In genomic region chr5:143413964-143414669, GRCh38 we compare ENCODE assay signal across 9 cellular contexts. TPM values are rescaled to one million over a fixed set of nuclear protein-coding genes. Genes with fewer than 3 reads are reported as not detected.
DNase-seq lines count a peak whose midpoint lies in the region; ATAC-seq lines count a peak whose summit lies in the region.
"Had no signal": no experiment of that assay in that cellular context is flagged by ENCODE, and none has a peak within 500 bp of the region (broad histone marks: within the 10 kb centered on the region; RNA-seq: fewer than 3 reads in every experiment).

No MANE protein-coding gene starts in this region.

- peaks cover 0 to 4% of the 10 kb centered on the region in 2 donors for H3K27me3 Mint-ChIP-seq in CD8-positive, alpha-beta memory T cell

- no peak overlapping the region for H3K27ac ChIP-seq in CD8-positive, alpha-beta memory T cell (ENCODE audit: low read depth, low read length)

- H3K4me1 ChIP-seq in CD8-positive, alpha-beta memory T cell (ENCODE audit: insufficient read depth, low read length), result no peaks in the 10 kb centered on the region

- H3K27me3 ChIP-seq in CD8-positive, alpha-beta memory T cell (ENCODE audit: insufficient read depth, low read length, poor library complexity, severe bottlenecking), result peaks cover 4% of the 10 kb centered on the region

- no peaks in the 10 kb centered on the region for H3K9me3 Mint-ChIP-seq in CD8-positive, alpha-beta memory T cell

- H3K4me3 Mint-ChIP-seq in CD8-positive, alpha-beta memory T cell, result peak overlapping the region in 3 of 7 donors; percentile 23 to 59 (median 46)

- no peaks in the 10 kb centered on the region for H3K36me3 ChIP-seq in CD8-positive, alpha-beta memory T cell (ENCODE audit: insufficient read depth, low read length)

- intact Hi-C loops in head of caudate nucleus (cut with DNase I), result no loop called here

- peaks cover 31 to 75% (median 53%) of the 10 kb centered on the region in 3 donors for H3K4me1 Mint-ChIP-seq in CD8-positive, alpha-beta memory T cell

- ATAC-seq in GM18520 (IDR thresholded peaks at IDR 0.05; ENCODE audit: unreplicated experiment), result peak; percentile 40
- ATAC-seq in GM21390 (IDR thresholded peaks at IDR 0.05; ENCODE audit: unreplicated experiment), result peak; percentile 69
- ATAC-seq in HG03280 (IDR thresholded peaks at IDR 0.05; ENCODE audit: unreplicated experiment), result peak; percentile 59

- no peak overlapping the region for H3K4me3 ChIP-seq in CD8-positive, alpha-beta memory T cell (ENCODE audit: low read length)

- no peaks in the 10 kb centered on the region for H3K9me3 ChIP-seq in CD8-positive, alpha-beta memory T cell (ENCODE audit: low read length)

- CTCF ChIA-PET in CD8-positive, alpha-beta memory T cell (lab: Charles Lee), result interaction anchor here (1.4 to 2.7 kb wide), 2 partner anchors 10 to 20 kb away, joined by 5 to 16 read pairs; partner anchors contain the start of gene NR3C1

- peaks cover 1 to 4% (median 1%) of the 10 kb centered on the region in 3 donors for H3K36me3 Mint-ChIP-seq in CD8-positive, alpha-beta memory T cell

- DNase-seq in cerebellar cortex (ENCODE audit: low spot score), result peak; percentile 24
- no peak for DNase-seq in head of caudate nucleus
- DNase-seq in CD8-positive, alpha-beta memory T cell, result no peak
- no peak for DNase-seq in cerebellar nuclear complex (lab: John Stamatoyannopoulos, UW)
- no peak for DNase-seq in DMS53 (lab: John Stamatoyannopoulos, UW)
- DNase-seq: OCI-M1 had no signal

- H3K27ac Mint-ChIP-seq in CD8-positive, alpha-beta memory T cell, result peak overlapping the region in 4 of 8 donors; percentile 26 to 88 (median 46)

- POLR2A ChIA-PET in CD8-positive, alpha-beta memory T cell (lab: Charles Lee), result interaction anchor here (1.7 to 2.6 kb wide), 3 partner anchors 10 to 20 kb away, joined by 4 to 24 read pairs (median 7); partner anchors contain the start of gene NR3C1

RNA-seq across cellular contexts. Expression of gene NR3C1, which starts 10.6 kb away (rescaled TPM):
- total RNA-seq in CD8-positive, alpha-beta memory T cell, result 10 to 100 TPM; 65.3 to 66.5 TPM
- polyA plus RNA-seq in CD8-positive, alpha-beta memory T cell, result 85.5 TPM
